In the genomic region with DNA sequence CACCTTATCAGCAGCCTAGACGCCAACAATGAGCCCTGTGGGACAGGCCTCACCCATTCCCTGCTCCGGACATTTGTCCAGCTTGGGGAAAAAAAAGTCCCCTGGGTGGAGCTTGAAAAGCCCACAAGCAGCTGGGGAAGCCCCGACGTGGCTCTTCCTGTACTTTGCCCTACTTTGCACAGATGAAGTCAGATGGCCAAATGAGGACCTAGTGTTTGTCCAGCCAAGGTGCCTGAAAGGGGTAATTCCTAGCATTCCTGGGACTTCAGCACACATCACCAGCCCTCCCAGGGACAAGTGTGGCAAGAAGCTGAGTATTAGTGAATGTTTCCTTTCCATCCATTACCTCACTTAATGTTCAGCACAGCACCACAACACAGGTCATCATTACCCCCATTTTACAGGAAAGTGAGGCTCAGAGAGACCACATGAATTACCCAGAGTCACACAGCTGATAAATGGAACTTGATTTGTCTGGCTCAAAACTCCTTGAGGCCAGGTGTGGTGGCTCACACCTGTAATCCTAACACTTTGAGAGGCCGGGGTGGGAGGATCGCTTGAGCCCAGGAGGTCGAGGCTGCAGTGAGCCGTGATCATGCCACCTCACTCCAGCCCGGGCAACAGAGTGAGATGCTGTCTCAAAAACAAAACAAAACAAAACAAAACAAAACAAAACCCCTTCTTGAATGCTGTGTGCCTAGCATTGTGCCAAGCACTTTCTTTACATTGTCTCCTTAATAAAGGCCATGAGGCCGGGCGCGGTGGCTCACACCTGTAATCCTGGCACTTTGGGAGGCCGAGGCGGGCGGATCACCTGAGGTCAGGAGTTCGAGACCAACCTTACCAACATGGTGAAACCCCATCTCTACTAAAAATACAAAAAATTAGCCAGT, we compare ENCODE assay signal across 9 cellular contexts. TPM values are rescaled to one million over a fixed set of nuclear protein-coding genes. Genes with fewer than 3 reads are reported as not detected.
A peak's percentile ranks its signal among the peaks of the same experiment; 100 is the strongest.
DNase-seq lines count a peak whose midpoint lies in the region; ATAC-seq and TF ChIP-seq lines count a peak whose summit lies in the region.
"Had no signal": no experiment of that assay in that cellular context is flagged by ENCODE, and none has a peak within 500 bp of the region (broad histone marks: within the 10 kb centered on the region; RNA-seq: fewer than 3 reads in every experiment).

No MANE protein-coding gene starts in this region.

- peak; percentile 51 for ATAC-seq in body of pancreas

- H3K4me3 ChIP-seq in body of pancreas (no peak overlapping the region), thyroid gland (replicated peaks in 1 of 3) (no peak overlapping the region)

- TF ChIP-seq POLR2A in body of pancreas (IDR thresholded peaks at IDR 0.05) (peak in 2 of 3 donors; percentile 21 to 52), thyroid gland (IDR thresholded peaks at IDR 0.05) (peak in 1 of 2 donors; percentile 23)

- H3K9me3 ChIP-seq in body of pancreas (no peaks in the 10 kb centered on the region), thyroid gland (no peaks in the 10 kb centered on the region)

- TF ChIP-seq CTCF in body of pancreas (IDR thresholded peaks at IDR 0.05): no peak
- TF ChIP-seq CTCF in thyroid gland (IDR thresholded peaks at IDR 0.05): no peak

- intact Hi-C loops in body of pancreas (cut with DNase I): loop anchor here (5.0 kb wide), 1 partner anchor 218 kb away; no protein-coding TSS in a partner anchor
- intact Hi-C loops in thyroid gland (cut with DNase I): loop anchor here (10.0 kb wide), 1 partner anchor 220 kb away; no protein-coding TSS in a partner anchor

- H3K27me3 ChIP-seq in body of pancreas (no peaks in the 10 kb centered on the region), thyroid gland (no peaks in the 10 kb centered on the region)

- DNase-seq in HCEC 1CT (peak; percentile 35), body of pancreas (peak; percentile 58 to 84 (median 68)), left kidney (ENCODE audit: low read depth, low spot score) (peak; percentile 44), thyroid gland (peak; percentile 77 to 83), T-helper 9 cell (no peak), nucleus accumbens (lab: John Stamatoyannopoulos, UW) (no peak)
- no peak for DNase-seq in activated CD4-positive, CD25-positive, alpha-beta regulatory T cell treated with anti-CD3 and anti-CD28 coated beads, Interleukin-2, amount 50 U/mL, for 72 hours
- DNase-seq: activated CD4-positive, CD25-positive, alpha-beta regulatory T cell; glutamatergic neuron had no signal

- no peaks in the 10 kb centered on the region for H3K36me3 ChIP-seq in body of pancreas (replicated peaks in 1 of 2; ENCODE audit: insufficient read depth in 1 of 2, low read depth in 2 of 2)
- H3K36me3 ChIP-seq in thyroid gland: no peaks in the 10 kb centered on the region

- 74 to 76% methylated on average over 15 to 16 of the region's 16 CpGs for WGBS in body of pancreas, 2 donors
- 70 to 73% methylated on average over 16 of the region's 16 CpGs for WGBS in thyroid gland, 2 donors

- peak overlapping the region; percentile 67 to 78 (median 71) for H3K27ac ChIP-seq in body of pancreas
- H3K27ac ChIP-seq in thyroid gland: peak overlapping the region; percentile 63 to 91 (median 83)

- H3K4me1 ChIP-seq in body of pancreas (peaks cover 36% of the 10 kb centered on the region), thyroid gland (peaks cover 4 to 35% of the 10 kb centered on the region in 2 donors)

RNA-seq across cellular contexts. Expression of a gene that starts 19.9 kb away (rescaled TPM):
- 10 to 100 TPM; 32.9 to 43.2 TPM for total RNA-seq in body of pancreas
- 10 to 100 TPM; 13.6 to 38.5 (median 30.1) TPM for total RNA-seq in thyroid gland

RNA-seq across cellular contexts. Expression of a gene that starts 54.2 kb away (rescaled TPM):
- total RNA-seq in body of pancreas (not detected), thyroid gland (not detected)

RNA-seq across cellular contexts. Expression of a gene that starts 59.4 kb away (rescaled TPM):
- total RNA-seq in body of pancreas (10 to 100 TPM; 15.8 to 21.5 TPM), thyroid gland (10 to 100 TPM; 51.2 to 68.9 (median 60.0) TPM)

Comparison
In these comparisons a context has a peak if more than half of its experiments do, and no peak if none do; other contexts are left out.
1. DNase-seq: peak in HCEC 1CT (single experiment), body of pancreas (4 of 4), left kidney (single experiment) and thyroid gland (2 of 2); none in T-helper 9 cell (single experiment), nucleus accumbens (0 of 56) and activated CD4-positive, CD25-positive, alpha-beta regulatory T cell treated with anti-CD3 and anti-CD28 coated beads, Interleukin-2, amount 50 U/mL, for 72 hours (single experiment).